ENCODE assay signal across 11 cellular contexts in genomic region chr16:49503242-49504022, GRCh38.
DNase-seq lines count a peak whose midpoint lies in the region; ATAC-seq and TF ChIP-seq lines count a peak whose summit lies in the region.
"Had no signal": no experiment of that assay in that cellular context is flagged by ENCODE, and none has a peak within 500 bp of the region (broad histone marks: within the 10 kb centered on the region; RNA-seq: fewer than 3 reads in every experiment).

No MANE protein-coding gene starts in this region.

- peak; percentile 80 for ATAC-seq in GM19452 (IDR thresholded peaks at IDR 0.05; ENCODE audit: unreplicated experiment)
- peak; percentile 74 for ATAC-seq in HG03095 (IDR thresholded peaks at IDR 0.05; ENCODE audit: unreplicated experiment)
- no peak for ATAC-seq in HG03280 (IDR thresholded peaks at IDR 0.05; ENCODE audit: unreplicated experiment)

- peak overlapping the region in 2 of 6 donors; percentile 7 to 78 for H3K27ac Mint-ChIP-seq in immature natural killer cell
- H3K27ac Mint-ChIP-seq in activated CD4-positive, alpha-beta T cell treated with anti-CD3 and anti-CD28 coated beads, Interleukin-2, amount 10 ng/mL, durations not matched to agents 24 days and 14 days = no peak overlapping the region

- DNase-seq in GM10248 (ENCODE audit: extremely low spot score) (peak; percentile 52), immature natural killer cell (peak in 1 of 3 donors; percentile 9), GM13977 (ENCODE audit: low spot score) (no peak), Kasumi-1 (lab: John Stamatoyannopoulos, UW) (no peak)
- no peak for DNase-seq in activated CD4-positive, alpha-beta T cell treated with anti-CD3 and anti-CD28 coated beads, Interleukin-2, amount 10 ng/mL, durations not matched to agents 24 days and 14 days
- DNase-seq: amniotic stem cell, NCI-H226, SHP77 treated with DMSO at 0.1 percent for 48 hours had no signal

- intact Hi-C loops in activated CD4-positive, alpha-beta T cell treated with anti-CD3 and anti-CD28 coated beads, Interleukin-2, amount 10 ng/mL, durations not matched to agents 24 days and 14 days (cut with micrococcal nuclease) = no loop called here

- TF ChIP-seq CTCF in GM10248 (IDR thresholded peaks at IDR 0.05; ENCODE audit: control extremely low read depth, extremely low read depth, low read depth, missing control alignments) (no peak), GM13977 (IDR thresholded peaks at IDR 0.05; ENCODE audit: extremely low read depth, insufficient read depth, missing control alignments) (no peak)

- in situ Hi-C loops in GM13977 (cut with MboI; ENCODE audit: low pct_unique_long_range_greater_than_20kb, low sequenced_read_pairs, unreplicated experiment) = no loop called here

- H3K4me1 Mint-ChIP-seq in immature natural killer cell = peaks cover 11 to 26% of the 10 kb centered on the region in 2 donors
- H3K4me1 Mint-ChIP-seq in activated CD4-positive, alpha-beta T cell treated with anti-CD3 and anti-CD28 coated beads, Interleukin-2, amount 10 ng/mL, durations not matched to agents 24 days and 14 days = no peaks in the 10 kb centered on the region

- POLR2A ChIA-PET in GM10248 (lab: Yijun Ruan, JAX) = no interaction called here

- no peaks in the 10 kb centered on the region for H3K9me3 Mint-ChIP-seq in immature natural killer cell
- H3K9me3 Mint-ChIP-seq in activated CD4-positive, alpha-beta T cell treated with anti-CD3 and anti-CD28 coated beads, Interleukin-2, amount 10 ng/mL, durations not matched to agents 24 days and 14 days = no peaks in the 10 kb centered on the region

- peaks cover 0 to 2% (median 2%) of the 10 kb centered on the region in 3 donors for H3K27me3 Mint-ChIP-seq in immature natural killer cell (ENCODE audit: low read depth in 3 of 3)
- H3K27me3 Mint-ChIP-seq in activated CD4-positive, alpha-beta T cell treated with anti-CD3 and anti-CD28 coated beads, Interleukin-2, amount 10 ng/mL, durations not matched to agents 24 days and 14 days = no peaks in the 10 kb centered on the region

- peak overlapping the region in 4 of 5 donors; percentile 15 to 63 (median 55) for H3K4me3 Mint-ChIP-seq in immature natural killer cell
- H3K4me3 Mint-ChIP-seq in activated CD4-positive, alpha-beta T cell treated with anti-CD3 and anti-CD28 coated beads, Interleukin-2, amount 10 ng/mL, durations not matched to agents 24 days and 14 days = no peak overlapping the region

- H3K36me3 Mint-ChIP-seq in immature natural killer cell = no peaks in the 10 kb centered on the region
- H3K36me3 Mint-ChIP-seq in activated CD4-positive, alpha-beta T cell treated with anti-CD3 and anti-CD28 coated beads, Interleukin-2, amount 10 ng/mL, durations not matched to agents 24 days and 14 days (ENCODE audit: low read depth) = no peaks in the 10 kb centered on the region

- CTCF ChIA-PET in GM10248 (lab: Yijun Ruan, JAX) = interaction anchor here (1.0 to 1.6 kb wide), 2 partner anchors 12 to 35 kb away, joined by 3 to 4 read pairs; no protein-coding TSS in a partner anchor
